ENCODE assay signal across 9 cellular contexts in the genomic region with DNA sequence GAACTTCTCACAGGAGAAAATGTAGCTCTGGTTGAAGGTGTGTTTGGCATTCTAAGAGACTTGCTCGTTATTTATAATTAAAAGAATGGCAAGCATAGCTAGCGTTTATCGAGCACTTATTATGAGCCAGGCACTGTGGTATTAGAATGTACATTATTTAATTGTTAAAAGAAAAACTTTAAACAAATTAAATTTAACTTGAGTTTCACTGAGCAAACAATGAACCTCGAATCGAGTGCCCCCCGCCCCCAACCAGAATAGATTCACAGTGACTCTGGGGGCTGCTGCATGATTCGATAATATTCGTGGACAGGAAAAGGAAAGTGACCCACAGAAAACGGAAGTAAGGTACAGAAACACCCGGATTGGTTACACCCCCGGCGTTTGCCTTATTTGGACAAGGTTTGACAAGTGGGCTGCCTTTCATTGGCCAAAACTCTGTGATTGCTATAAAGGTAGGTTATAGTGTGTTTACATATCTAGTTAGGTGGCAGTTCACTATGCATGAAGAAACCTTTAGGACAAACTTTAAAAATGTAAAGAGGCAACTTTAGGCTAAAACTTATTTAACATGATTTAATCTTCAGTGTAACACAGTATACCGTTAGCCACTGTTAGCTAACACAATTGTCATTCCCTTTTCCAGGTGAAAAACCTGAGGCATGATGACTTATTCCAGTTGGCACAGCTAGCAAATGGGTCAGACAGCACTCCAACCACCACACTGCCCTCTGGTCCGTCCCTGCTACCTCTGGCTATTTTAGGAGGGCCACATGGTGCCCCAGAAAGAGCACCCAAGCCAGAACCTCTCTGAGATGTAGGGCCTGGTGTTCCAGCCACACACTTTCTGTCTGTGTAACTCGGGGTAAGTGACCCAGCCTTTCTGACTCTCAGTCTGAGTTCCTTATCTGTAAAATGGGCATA. TPM values are rescaled to one million over a fixed set of nuclear protein-coding genes. Genes with fewer than 3 reads are reported as not detected.
DNase-seq lines count a peak whose midpoint lies in the region; ATAC-seq and TF ChIP-seq lines count a peak whose summit lies in the region.
"Had no signal": no experiment of that assay in that cellular context is flagged by ENCODE, and none has a peak within 500 bp of the region (broad histone marks: within the 10 kb centered on the region; RNA-seq: fewer than 3 reads in every experiment).

No MANE protein-coding gene starts in this region.

- peak overlapping the region; percentile 68 for H3K27ac Mint-ChIP-seq in activated CD8-positive, alpha-beta memory T cell treated with anti-CD3 and anti-CD28 coated beads, Interleukin-2, amount 10 ng/mL, durations not matched to agents 7 days and 5 days
- H3K27ac Mint-ChIP-seq in immature natural killer cell, result peak overlapping the region; percentile 55 to 93 (median 87)

- H3K36me3 Mint-ChIP-seq in activated CD8-positive, alpha-beta memory T cell treated with anti-CD3 and anti-CD28 coated beads, Interleukin-2, amount 10 ng/mL, durations not matched to agents 7 days and 5 days, result no peaks in the 10 kb centered on the region
- H3K36me3 Mint-ChIP-seq in immature natural killer cell, result no peaks in the 10 kb centered on the region

- TF ChIP-seq EP300 in tibial nerve (IDR thresholded peaks at IDR 0.05), result no peak

- no peak overlapping the region for H3K4me3 ChIP-seq in tibial nerve
- no peak overlapping the region for H3K4me3 ChIP-seq in ascending aorta

- no peak for TF ChIP-seq POLR2A in tibial nerve (IDR thresholded peaks at IDR 0.05)

- H3K27me3 ChIP-seq in tibial nerve (no peaks in the 10 kb centered on the region), ascending aorta (no peaks in the 10 kb centered on the region)

- no peak overlapping the region for H3K4me3 Mint-ChIP-seq in activated CD8-positive, alpha-beta memory T cell treated with anti-CD3 and anti-CD28 coated beads, Interleukin-2, amount 10 ng/mL, durations not matched to agents 7 days and 5 days
- H3K4me3 Mint-ChIP-seq in immature natural killer cell, result peak overlapping the region in 4 of 5 donors; percentile 19 to 66 (median 48)

- peak; percentile 67 for DNase-seq in activated CD8-positive, alpha-beta memory T cell treated with anti-CD3 and anti-CD28 coated beads, Interleukin-2, amount 10 ng/mL, durations not matched to agents 7 days and 5 days
- DNase-seq in activated CD8-positive, alpha-beta memory T cell treated with anti-CD3 and anti-CD28 coated beads, Interleukin-2, amount 50 U/mL, for 48 hours, result no peak
- DNase-seq in SKM-1 treated with dmso at 0.1 percent for 144 hours (lab: John Stamatoyannopoulos, UW; ENCODE audit: unreplicated experiment), result peak; percentile 46
- DNase-seq in immature natural killer cell, result peak in 2 of 3 donors; percentile 12 to 41
- no peak for DNase-seq in tibial nerve (ENCODE audit: low spot score in 2 of 2)
- DNase-seq in ascending aorta (ENCODE audit: low spot score in 2 of 2), result no peak
- no peak for DNase-seq in HK-2 (ENCODE audit: unreplicated experiment)

- H3K27ac ChIP-seq in tibial nerve, result peak overlapping the region in 3 of 4 donors; percentile 9 to 67 (median 51)
- H3K27ac ChIP-seq in ascending aorta, result peak overlapping the region in 1 of 2 donors; percentile 12

- H3K9me3 ChIP-seq in tibial nerve, result no peaks in the 10 kb centered on the region
- H3K9me3 ChIP-seq in ascending aorta, result no peaks in the 10 kb centered on the region

- H3K36me3 ChIP-seq in tibial nerve, result no peaks in the 10 kb centered on the region
- H3K36me3 ChIP-seq in ascending aorta, result no peaks in the 10 kb centered on the region

- H3K9me3 Mint-ChIP-seq in activated CD8-positive, alpha-beta memory T cell treated with anti-CD3 and anti-CD28 coated beads, Interleukin-2, amount 10 ng/mL, durations not matched to agents 7 days and 5 days (ENCODE audit: low read depth), result no peaks in the 10 kb centered on the region
- H3K9me3 Mint-ChIP-seq in immature natural killer cell, result no peaks in the 10 kb centered on the region

- intact Hi-C loops in ascending aorta (cut with DNase I), result no loop called here

- TF ChIP-seq CTCF in tibial nerve (IDR thresholded peaks at IDR 0.05) (no peak), ascending aorta (IDR thresholded peaks at IDR 0.05) (no peak)

- WGBS in tibial nerve, 2 donors, result 68% methylated on average over 15 of the region's 15 CpGs

- H3K4me1 ChIP-seq in tibial nerve (peaks cover 0 to 56% (median 18%) of the 10 kb centered on the region in 4 donors), ascending aorta (peaks cover 0 to 9% of the 10 kb centered on the region in 2 donors)

- peaks cover 33% of the 10 kb centered on the region for H3K4me1 Mint-ChIP-seq in activated CD8-positive, alpha-beta memory T cell treated with anti-CD3 and anti-CD28 coated beads, Interleukin-2, amount 10 ng/mL, durations not matched to agents 7 days and 5 days
- peaks cover 30 to 49% of the 10 kb centered on the region in 2 donors for H3K4me1 Mint-ChIP-seq in immature natural killer cell

- CTCF ChIA-PET in activated CD8-positive, alpha-beta memory T cell treated with anti-CD3 and anti-CD28 coated beads, Interleukin-2, amount 10 ng/mL, durations not matched to agents 7 days and 5 days (lab: Charles Lee), result interaction anchor here (0.7 to 7.1 kb wide), 11 partner anchors 9 to 170 kb away, joined by 3 to 107 read pairs (median 6); no protein-coding TSS in a partner anchor

- no peaks in the 10 kb centered on the region for H3K27me3 Mint-ChIP-seq in activated CD8-positive, alpha-beta memory T cell treated with anti-CD3 and anti-CD28 coated beads, Interleukin-2, amount 10 ng/mL, durations not matched to agents 7 days and 5 days
- H3K27me3 Mint-ChIP-seq in immature natural killer cell (ENCODE audit: low read depth in 3 of 3), result no peaks in the 10 kb centered on the region

- ATAC-seq in activated CD8-positive, alpha-beta memory T cell treated with anti-CD3 and anti-CD28 coated beads, Interleukin-2, amount 10 ng/mL, durations not matched to agents 7 days and 5 days, result peak; percentile 39
- no peak for ATAC-seq in GM18870 (IDR thresholded peaks at IDR 0.05; ENCODE audit: unreplicated experiment)

RNA-seq across cellular contexts. Expression of a gene that starts 7.1 kb away (rescaled TPM):
- under 1 TPM; 0.49 to 0.58 TPM for total RNA-seq in activated CD8-positive, alpha-beta memory T cell treated with anti-CD3 and anti-CD28 coated beads, Interleukin-2, amount 10 ng/mL, durations not matched to agents 7 days and 5 days
- under 1 TPM in 2 of 3 donors, not detected in 1; 0.10 to 0.64 TPM for polyA plus RNA-seq in immature natural killer cell
- total RNA-seq in tibial nerve (10 to 100 TPM; 15.9 to 46.5 (median 18.8) TPM), ascending aorta (14.3 TPM)

RNA-seq across cellular contexts. Expression of a gene that starts 15.7 kb away (rescaled TPM):
- total RNA-seq in activated CD8-positive, alpha-beta memory T cell treated with anti-CD3 and anti-CD28 coated beads, Interleukin-2, amount 10 ng/mL, durations not matched to agents 7 days and 5 days, result under 1 TPM; 0.30 to 0.41 TPM
- polyA plus RNA-seq in immature natural killer cell, result 1 to 10 TPM; 1.2 to 3.6 (median 2.8) TPM
- total RNA-seq in tibial nerve, result 100 to 1,000 TPM; 119 to 234 (median 151) TPM
- 284 TPM for total RNA-seq in ascending aorta

RNA-seq across cellular contexts. Expression of a gene that starts 26.4 kb away (rescaled TPM):
- 10 to 100 TPM; 63.3 to 71.5 TPM for total RNA-seq in activated CD8-positive, alpha-beta memory T cell treated with anti-CD3 and anti-CD28 coated beads, Interleukin-2, amount 10 ng/mL, durations not matched to agents 7 days and 5 days
- 10 to 100 TPM; 37.7 to 89.0 (median 67.0) TPM for polyA plus RNA-seq in immature natural killer cell
- total RNA-seq in tibial nerve (100 to 1,000 TPM; 196 to 437 (median 306) TPM), ascending aorta (528 TPM)

RNA-seq across cellular contexts. Expression of a gene that starts 57.7 kb away (rescaled TPM):
- total RNA-seq in activated CD8-positive, alpha-beta memory T cell treated with anti-CD3 and anti-CD28 coated beads, Interleukin-2, amount 10 ng/mL, durations not matched to agents 7 days and 5 days, result not detected
- under 1 TPM in 2 of 3 donors, not detected in 1; 0.19 to 0.61 TPM for polyA plus RNA-seq in immature natural killer cell
- 10 to 100 TPM in 1 of 4 donors, 1 to 10 TPM in 2, not detected in 1; 2.9 to 15.3 (median 7.6) TPM for total RNA-seq in tibial nerve
- not detected for total RNA-seq in ascending aorta
- total RNA-seq: pulmonary artery endothelial cell had no signal

Comparison
In these comparisons a context has a peak if more than half of its experiments do, and no peak if none do; other contexts are left out.
1. DNase-seq: peak in activated CD8-positive, alpha-beta memory T cell treated with anti-CD3 and anti-CD28 coated beads, Interleukin-2, amount 10 ng/mL, durations not matched to agents 7 days and 5 days (single experiment), SKM-1 treated with dmso at 0.1 percent for 144 hours (single experiment) and immature natural killer cell (2 of 3); none in activated CD8-positive, alpha-beta memory T cell treated with anti-CD3 and anti-CD28 coated beads, Interleukin-2, amount 50 U/mL, for 48 hours (single experiment), tibial nerve (0 of 2), ascending aorta (0 of 2) and HK-2 (single experiment).
2. RNA of a gene that starts 15.7 kb away (total RNA-seq): 284 TPM in ascending aorta (single experiment) and 119 to 234 TPM in tibial nerve; 0.30 to 0.41 TPM in activated CD8-positive, alpha-beta memory T cell treated with anti-CD3 and anti-CD28 coated beads, Interleukin-2, amount 10 ng/mL, durations not matched to agents 7 days and 5 days; every median in the first group is over 10 times any median in the second.